ENCODE assay signal across 8 cellular contexts in the genomic region with DNA sequence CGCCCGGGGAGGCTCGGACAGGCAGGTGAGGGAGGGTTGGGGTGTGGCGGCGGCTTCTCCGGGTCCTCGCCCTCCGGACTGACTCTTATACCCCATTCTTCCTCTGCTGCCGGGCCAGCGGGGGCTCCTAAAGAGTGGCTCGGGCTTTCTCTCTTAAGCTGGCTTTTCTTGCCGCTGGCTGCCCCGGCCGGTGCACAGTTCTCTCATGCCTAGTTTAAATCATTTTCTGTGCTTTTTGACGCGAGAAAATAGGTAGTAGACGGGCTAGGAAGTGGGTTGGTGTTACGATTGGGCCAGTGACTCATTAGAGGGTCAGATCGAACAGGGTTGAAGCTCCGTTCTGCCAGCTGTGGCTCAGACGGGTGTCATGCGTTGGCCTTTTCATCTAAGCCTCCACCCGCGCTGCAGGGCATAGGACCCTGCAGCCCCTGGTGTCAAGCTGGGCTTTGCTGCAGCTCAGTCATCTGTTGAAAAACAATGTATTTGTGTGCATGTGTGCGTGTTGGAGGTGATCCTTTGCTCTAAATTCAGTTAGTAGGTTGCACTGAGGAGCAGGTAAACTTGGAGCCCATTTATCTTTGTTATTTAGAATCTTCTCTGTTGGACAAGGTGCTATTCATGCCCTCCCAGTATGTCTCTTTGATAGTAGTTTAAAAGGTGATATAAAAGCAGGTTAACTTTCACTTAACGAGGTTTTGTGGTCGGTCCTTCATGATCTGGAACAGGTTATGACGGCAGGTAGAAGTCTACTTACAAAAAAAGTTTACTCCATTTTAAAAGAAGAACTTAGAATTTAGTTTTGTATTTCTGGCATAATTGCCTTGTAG. TPM values are rescaled to one million over a fixed set of nuclear protein-coding genes. Genes with fewer than 3 reads are reported as not detected.
DNase-seq lines count a peak whose midpoint lies in the region; ATAC-seq and TF ChIP-seq lines count a peak whose summit lies in the region.

No MANE protein-coding gene starts in this region.

- peak overlapping the region; percentile 64 for H3K9ac ChIP-seq in PC-3 (ENCODE audit: low read length)

- ATAC-seq in GM19023 (IDR thresholded peaks at IDR 0.05; ENCODE audit: unreplicated experiment) = peak; percentile 30
- ATAC-seq in HG03196 (IDR thresholded peaks at IDR 0.05; ENCODE audit: unreplicated experiment) = peak; percentile 34
- ATAC-seq in PC-3 = peak; percentile 62

- H3K4me3 ChIP-seq in PC-3 (ENCODE audit: low read length) (peak overlapping the region; percentile 87), foreskin fibroblast (ENCODE audit: low read depth in 1 of 2, low read length in 2 of 2) (peak overlapping the region; percentile 82 to 94), neutrophil (ENCODE audit: low read depth in 1 of 2, low read length in 1 of 2) (peak overlapping the region; percentile 74 to 82), testis (peak overlapping the region; percentile 87 to 97)

- no peak for TF ChIP-seq POLR2A in testis (IDR thresholded peaks at IDR 0.05)

- no peaks in the 10 kb centered on the region for H3K9me2 ChIP-seq in PC-3 (replicated peaks; ENCODE audit: low read length)

- H3K9me3 ChIP-seq in PC-3 (ENCODE audit: low read length) (no peaks in the 10 kb centered on the region), neutrophil (no peaks in the 10 kb centered on the region), testis (no peaks in the 10 kb centered on the region)

- peaks cover 35% of the 10 kb centered on the region for H3K4me1 ChIP-seq in PC-3 (ENCODE audit: insufficient read depth, low read length)
- peaks cover 46 to 47% of the 10 kb centered on the region in 2 experiments for H3K4me1 ChIP-seq in neutrophil (ENCODE audit: control insufficient read depth in 1 of 2, insufficient read depth in 1 of 2, low read depth in 1 of 2, low read length in 1 of 2)
- peaks cover 18% of the 10 kb centered on the region for H3K4me1 ChIP-seq in testis

- H3F3A ChIP-seq in PC-3 (ENCODE audit: low read length, unreplicated experiment) = no peaks in the 10 kb centered on the region

- H3K27me3 ChIP-seq in PC-3 (ENCODE audit: low read length) (no peaks in the 10 kb centered on the region), neutrophil (no peaks in the 10 kb centered on the region), testis (no peaks in the 10 kb centered on the region)

- no peak for TF ChIP-seq CTCF in PC-3 (conservative IDR thresholded peaks at IDR 0.05; ENCODE audit: low read depth, low read length)
- no peak for TF ChIP-seq CTCF in foreskin fibroblast (IDR thresholded peaks at IDR 0.05; ENCODE audit: low read depth, low read length)
- TF ChIP-seq CTCF in neutrophil (IDR thresholded peaks at IDR 0.05) = no peak
- TF ChIP-seq CTCF in testis (IDR thresholded peaks at IDR 0.05) = no peak

- intact Hi-C loops in PC-3 (cut with micrococcal nuclease) (loop anchor here (2.0 to 10.0 kb wide), 5 partner anchors 84 to 720 kb away; a partner anchor contains a TSS), testis (cut with DNase I; ENCODE audit: low total_unique reads) (no loop called here)

- H3K36me3 ChIP-seq in PC-3 (ENCODE audit: low read depth, low read length) (no peaks in the 10 kb centered on the region), neutrophil (no peaks in the 10 kb centered on the region), testis (ENCODE audit: low read depth, missing control alignments) (no peaks in the 10 kb centered on the region)

- CTCF ChIA-PET in PC-3 (lab: Charles Lee) = interaction anchor here (0.5 to 0.6 kb wide), 2 partner anchors 115 to 129 kb away, joined by 3 to 6 read pairs; no protein-coding TSS in a partner anchor

- peak overlapping the region; percentile 91 for H3K4me2 ChIP-seq in PC-3 (ENCODE audit: low read length)

- peaks cover 23% of the 10 kb centered on the region for H4K20me1 ChIP-seq in PC-3 (ENCODE audit: low read length)

- H3K27ac ChIP-seq in PC-3 (ENCODE audit: low read length) (peak overlapping the region; percentile 59), neutrophil (peak overlapping the region; percentile 90), testis (peak overlapping the region; percentile 51 to 100)

- H3K79me2 ChIP-seq in PC-3 (ENCODE audit: low read length) = peaks cover 54% of the 10 kb centered on the region

- 3 to 5% methylated on average over 21 to 27 of the region's 28 CpGs for WGBS in testis, 2 donors

- BruUV-seq in PC-3 (replicated peaks; lab: Mats Ljungman, UMichigan) = no TSS peak

- H2AFZ ChIP-seq in PC-3 (ENCODE audit: low read length) = peak overlapping the region; percentile 79

- peak; percentile 40 for DNase-seq in Ammon's horn (ENCODE audit: low spot score)
- DNase-seq in PC-3 = peak; percentile 74
- DNase-seq in activated T-helper 9 cell treated with anti-CD3 and anti-CD28 coated beads, Interleukin-2, amount 50 U/mL, for 16 hours (ENCODE audit: low read depth) = peak; percentile 22
- peak; percentile 80 to 91 for DNase-seq in foreskin fibroblast
- peak; percentile 59 for DNase-seq in testis

- POLR2A ChIA-PET in PC-3 (lab: Charles Lee; ENCODE audit: unreplicated experiment) = interaction anchor here (0.6 to 1.1 kb wide), 5 partner anchors 13 to 875 kb away, joined by 3 to 18 read pairs (median 4); no protein-coding TSS in a partner anchor

RNA-seq across cellular contexts. Expression of a gene that starts 0.8 kb away (rescaled TPM):
- total RNA-seq in PC-3 (2014; rRNA removed) (16.2 and 24.5 TPM in 2 replicates), testis (100 to 1,000 TPM; 102 to 110 TPM)
- 64.9 TPM for polyA plus RNA-seq in testis (ENCODE audit: insufficient read depth, low read depth, low replicate concordance)

Comparison
In these comparisons a context has a peak if more than half of its experiments do, and no peak if none do; other contexts are left out.
1. Peak in every context shown above with its lines: DNase-seq, ATAC-seq, H3K4me3 ChIP-seq and H3K27ac ChIP-seq.
2. DNase-seq: peak in every context shown above with its lines; median percentile 86 in foreskin fibroblast; 74 in PC-3; 59 in testis; 40 in Ammon's horn; 22 in activated T-helper 9 cell treated with anti-CD3 and anti-CD28 coated beads, Interleukin-2, amount 50 U/mL, for 16 hours.